In the genomic region with DNA sequence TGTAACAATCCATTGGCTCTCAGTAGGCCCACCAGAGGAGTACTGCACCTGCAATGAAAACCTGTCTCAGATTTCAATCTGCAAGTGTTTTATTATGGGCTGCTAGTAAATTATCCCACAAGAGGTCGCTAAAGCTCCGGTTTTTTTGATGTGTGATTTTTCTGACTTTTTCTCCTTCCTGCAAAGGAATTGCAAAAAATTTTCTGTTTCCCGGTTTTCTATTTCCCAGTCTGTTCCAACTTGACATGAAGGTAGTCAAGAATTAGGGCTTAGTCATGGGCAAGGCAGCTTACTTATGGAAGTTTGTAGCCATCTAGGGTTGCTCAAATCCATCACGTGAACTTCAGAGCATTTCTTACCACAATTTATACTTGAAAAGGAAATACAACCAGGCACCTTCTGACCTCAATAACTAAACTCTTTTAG, we compare ENCODE assay signal across 8 cellular contexts. TPM values are rescaled to one million over a fixed set of nuclear protein-coding genes. Genes with fewer than 3 reads are reported as not detected.
DNase-seq lines count a peak whose midpoint lies in the region; ATAC-seq lines count a peak whose summit lies in the region.

No MANE protein-coding gene starts in this region.

- peaks cover 0 to 4% (median 0%) of the 10 kb centered on the region in 3 donors for H3K36me3 Mint-ChIP-seq in immature natural killer cell

- ATAC-seq in GM19351 (IDR thresholded peaks at IDR 0.05; ENCODE audit: unreplicated experiment) (peak; percentile 48), GM18858 (IDR thresholded peaks at IDR 0.05; ENCODE audit: unreplicated experiment) (no peak), HG03039 (IDR thresholded peaks at IDR 0.05; ENCODE audit: unreplicated experiment) (no peak)

- peak overlapping the region; percentile 57 to 73 (median 59) for H3K4me3 Mint-ChIP-seq in immature natural killer cell

- peaks cover 29 to 30% of the 10 kb centered on the region in 2 donors for H3K4me1 Mint-ChIP-seq in immature natural killer cell

- no peaks in the 10 kb centered on the region for H3K9me3 Mint-ChIP-seq in immature natural killer cell

- H3K27ac Mint-ChIP-seq in immature natural killer cell, result peak overlapping the region; percentile 25 to 82 (median 49)

- peaks cover 0 to 2% (median 0%) of the 10 kb centered on the region in 3 donors for H3K27me3 Mint-ChIP-seq in immature natural killer cell (ENCODE audit: low read depth in 3 of 3)

- DNase-seq in COR-L47 (lab: John Stamatoyannopoulos, UW) (peak; percentile 22), NCI-H345 (lab: John Stamatoyannopoulos, UW) (peak; percentile 51), amniotic stem cell (lab: John Stamatoyannopoulos, UW) (peak; percentile 24), immature natural killer cell (peak; percentile 46 to 63 (median 60)), stromal cell of bone marrow (ENCODE audit: low read depth) (peak; percentile 88)

RNA-seq across cellular contexts. Expression of gene AHI1, which starts 38.5 kb away (rescaled TPM):
- 1 to 10 TPM; 1.5 to 4.9 (median 4.5) TPM for polyA plus RNA-seq in immature natural killer cell

Comparison
In these comparisons a context has a peak if more than half of its experiments do, and no peak if none do; other contexts are left out.
1. DNase-seq: peak in every context shown above with its lines; median percentile 88 in stromal cell of bone marrow; 60 in immature natural killer cell; 51 in NCI-H345; 24 in amniotic stem cell; 22 in COR-L47.